Comparison of ENCODE assay signal across 10 cellular contexts in genomic region chr5:149799119-149799623, GRCh38.
DNase-seq lines count a peak whose midpoint lies in the region; ATAC-seq and TF ChIP-seq lines count a peak whose summit lies in the region.
"Had no signal": no experiment of that assay in that cellular context is flagged by ENCODE, and none has a peak within 500 bp of the region (broad histone marks: within the 10 kb centered on the region; RNA-seq: fewer than 3 reads in every experiment).

No MANE protein-coding gene starts in this region.

- H3K4me1 Mint-ChIP-seq in MCF 10A (ENCODE audit: insufficient read depth, unreplicated experiment): peaks cover 38% of the 10 kb centered on the region
- peaks cover 15 to 21% of the 10 kb centered on the region in 2 donors for H3K4me1 Mint-ChIP-seq in stimulated activated naive B cell treated with anti-CD40 and anti-IgM and Interleukin-4, amounts not matched to agents 10 μg/mL and 1 μg/mL and 100 μg/mL, for 72 hours

- no peaks in the 10 kb centered on the region for H3K9me3 Mint-ChIP-seq in MCF 10A (ENCODE audit: unreplicated experiment)
- H3K9me3 Mint-ChIP-seq in stimulated activated naive B cell treated with anti-CD40 and anti-IgM and Interleukin-4, amounts not matched to agents 10 μg/mL and 1 μg/mL and 100 μg/mL, for 72 hours: no peaks in the 10 kb centered on the region

- peak overlapping the region; percentile 43 for H3K27ac Mint-ChIP-seq in MCF 10A (ENCODE audit: low read depth, unreplicated experiment)
- no peak overlapping the region for H3K27ac Mint-ChIP-seq in stimulated activated naive B cell treated with anti-CD40 and anti-IgM and Interleukin-4, amounts not matched to agents 10 μg/mL and 1 μg/mL and 100 μg/mL, for 72 hours

- H3K36me3 Mint-ChIP-seq in MCF 10A (ENCODE audit: insufficient read depth, unreplicated experiment): no peaks in the 10 kb centered on the region
- no peaks in the 10 kb centered on the region for H3K36me3 Mint-ChIP-seq in stimulated activated naive B cell treated with anti-CD40 and anti-IgM and Interleukin-4, amounts not matched to agents 10 μg/mL and 1 μg/mL and 100 μg/mL, for 72 hours

- ATAC-seq in left lobe of liver: peak; percentile 72
- ATAC-seq in GM19351 (IDR thresholded peaks at IDR 0.05; ENCODE audit: unreplicated experiment): no peak
- ATAC-seq in stimulated activated naive B cell treated with anti-CD40 and anti-IgM and Interleukin-4, amounts not matched to agents 10 μg/mL and 1 μg/mL and 100 μg/mL, for 72 hours (replicated peaks): no peak

- POLR2A ChIA-PET in AG04449 (lab: Yijun Ruan, JAX) (no interaction called here), MCF 10A (lab: Yijun Ruan, JAX) (interaction anchor here (0.6 to 2.1 kb wide), 13 partner anchors 10 to 248 kb away, joined by 3 to 12 read pairs (median 5); partner anchors contain the start of genes CSNK1A1 and PPARGC1B)

- no TSS peak for BruUV-seq in MCF 10A (replicated peaks; lab: Mats Ljungman, UMichigan)

- CTCF ChIA-PET in AG04449 (lab: Yijun Ruan, JAX): interaction anchor here (0.6 to 1.3 kb wide), 2 partner anchors 112 to 163 kb away, joined by 3 to 4 read pairs; no protein-coding TSS in a partner anchor
- CTCF ChIA-PET in MCF 10A (lab: Yijun Ruan, JAX): interaction anchor here (0.5 to 2.1 kb wide), 10 partner anchors 17 to 165 kb away, joined by 3 to 10 read pairs (median 3); no protein-coding TSS in a partner anchor

- intact Hi-C loops in MCF 10A (cut with micrococcal nuclease): no loop called here

- TF ChIP-seq CTCF in AG04449 (IDR thresholded peaks at IDR 0.05; ENCODE audit: insufficient read depth, low read length, missing control alignments): no peak
- TF ChIP-seq CTCF in MCF 10A (IDR thresholded peaks at IDR 0.05; ENCODE audit: unreplicated experiment): no peak

- DNase-seq in AG04449 (ENCODE audit: low read depth, low spot score) (peak; percentile 70), NCI-H1092 treated with DMSO at 0.1 percent for 48 hours (lab: John Stamatoyannopoulos, UW) (peak; percentile 57), MCF 10A (ENCODE audit: unreplicated experiment) (peak; percentile 93), left lobe of liver (ENCODE audit: low spot score) (peak; percentile 67), D341Med (ENCODE audit: low spot score) (no peak), UCSD-AML1 (lab: John Stamatoyannopoulos, UW; ENCODE audit: unreplicated experiment) (no peak)
- DNase-seq in stimulated activated naive B cell treated with anti-CD40 and anti-IgM and Interleukin-4, amounts not matched to agents 10 μg/mL and 1 μg/mL and 100 μg/mL, for 72 hours: no peak
- DNase-seq: Calu3 had no signal

- no peaks in the 10 kb centered on the region for H3K27me3 Mint-ChIP-seq in MCF 10A (ENCODE audit: insufficient read depth, unreplicated experiment)
- H3K27me3 Mint-ChIP-seq in stimulated activated naive B cell treated with anti-CD40 and anti-IgM and Interleukin-4, amounts not matched to agents 10 μg/mL and 1 μg/mL and 100 μg/mL, for 72 hours: no peaks in the 10 kb centered on the region

- no peak overlapping the region for H3K4me3 ChIP-seq in AG04449 (ENCODE audit: low read depth, low read length)
- H3K4me3 ChIP-seq: dorsolateral prefrontal cortex had no signal

- H3K4me3 Mint-ChIP-seq in MCF 10A (ENCODE audit: unreplicated experiment): peak overlapping the region; percentile 12
- H3K4me3 Mint-ChIP-seq in stimulated activated naive B cell treated with anti-CD40 and anti-IgM and Interleukin-4, amounts not matched to agents 10 μg/mL and 1 μg/mL and 100 μg/mL, for 72 hours: no peak overlapping the region

Comparison
In these comparisons a context has a peak if more than half of its experiments do, and no peak if none do; other contexts are left out.
1. DNase-seq: peak in AG04449 (single experiment), NCI-H1092 treated with DMSO at 0.1 percent for 48 hours (single experiment), MCF 10A (single experiment) and left lobe of liver (single experiment); none in D341Med (single experiment), UCSD-AML1 (single experiment) and stimulated activated naive B cell treated with anti-CD40 and anti-IgM and Interleukin-4, amounts not matched to agents 10 μg/mL and 1 μg/mL and 100 μg/mL, for 72 hours (single experiment).